16 cellular contexts compared by ENCODE assay signal in genomic region chrX:155819525-155819924, GRCh38.
DNase-seq lines count a peak whose midpoint lies in the region; ATAC-seq, FAIRE-seq and TF ChIP-seq lines count a peak whose summit lies in the region.
"Had no signal": no experiment of that assay in that cellular context is flagged by ENCODE, and none has a peak within 500 bp of the region (broad histone marks: within the 10 kb centered on the region; RNA-seq: fewer than 3 reads in every experiment).

No MANE protein-coding gene starts in this region.

- ATAC-seq in left lung (peak; percentile 54), GM18870 (IDR thresholded peaks at IDR 0.05; ENCODE audit: unreplicated experiment) (no peak), GM21737 (IDR thresholded peaks at IDR 0.05; ENCODE audit: unreplicated experiment) (no peak)
- no peak for ATAC-seq in stimulated activated naive CD8-positive, alpha-beta T cell treated with anti-CD3 and anti-CD28 coated beads, Interleukin-15, amount 100 ng/mL, for 72 hours

- intact Hi-C loops in left lung (cut with DNase I): no loop called here

- FAIRE-seq in bronchial epithelial cell (lab: Jason Lieb, UNC): no peak
- FAIRE-seq: astrocyte, RCC 7860 had no signal

- H3K4me1 Mint-ChIP-seq in stimulated activated naive CD8-positive, alpha-beta T cell treated with anti-CD3 and anti-CD28 coated beads, Interleukin-15, amount 100 ng/mL, for 72 hours: no peaks in the 10 kb centered on the region
- H3K4me1 Mint-ChIP-seq: central memory CD8-positive, alpha-beta T cell; nephron progenitor cell had no signal

- DNase-seq in EH (ENCODE audit: low read depth) (peak; percentile 1), H4 (ENCODE audit: low spot score) (peak; percentile 4), bronchial epithelial cell (ENCODE audit: low read depth) (peak; percentile 31), left lung (no peak)
- DNase-seq in stimulated activated naive CD8-positive, alpha-beta T cell treated with anti-CD3 and anti-CD28 coated beads, Interleukin-15, amount 100 ng/mL, for 72 hours: no peak
- DNase-seq: activated naive CD8-positive, alpha-beta T cell treated with anti-CD3 and anti-CD28 coated beads, Interleukin-2, amount 10 ng/mL, durations not matched to agents 7 days and 5 days; esophagus squamous epithelium had no signal

- H3K4me1 ChIP-seq in left lung: no peaks in the 10 kb centered on the region
- H3K4me1 ChIP-seq: esophagus squamous epithelium, transverse colon had no signal

- H3K27me3 Mint-ChIP-seq in stimulated activated naive CD8-positive, alpha-beta T cell treated with anti-CD3 and anti-CD28 coated beads, Interleukin-15, amount 100 ng/mL, for 72 hours: peaks cover 30% of the 10 kb centered on the region

- peaks cover 0 to 5% of the 10 kb centered on the region in 2 donors for H3K9me3 ChIP-seq in left lung

- no peak overlapping the region for H3K27ac Mint-ChIP-seq in stimulated activated naive CD8-positive, alpha-beta T cell treated with anti-CD3 and anti-CD28 coated beads, Interleukin-15, amount 100 ng/mL, for 72 hours
- H3K27ac Mint-ChIP-seq: activated CD4-positive, alpha-beta T cell treated with anti-CD3 and anti-CD28 coated beads, Interleukin-2, amount 10 ng/mL, durations not matched to agents 7 days and 5 days; activated naive CD8-positive, alpha-beta T cell treated with anti-CD3 and anti-CD28 coated beads, Interleukin-2, amount 10 ng/mL, durations not matched to agents 7 days and 5 days; nephron progenitor cell had no signal

- peaks cover 7 to 16% of the 10 kb centered on the region in 2 donors for H3K9me3 Mint-ChIP-seq in stimulated activated naive CD8-positive, alpha-beta T cell treated with anti-CD3 and anti-CD28 coated beads, Interleukin-15, amount 100 ng/mL, for 72 hours
- H3K9me3 Mint-ChIP-seq: activated CD4-positive, alpha-beta T cell treated with anti-CD3 and anti-CD28 coated beads, Interleukin-2, amount 10 ng/mL, durations not matched to agents 7 days and 5 days; activated naive CD8-positive, alpha-beta T cell treated with anti-CD3 and anti-CD28 coated beads, Interleukin-2, amount 10 ng/mL, durations not matched to agents 7 days and 5 days had no signal

- H3K4me3 Mint-ChIP-seq in stimulated activated naive CD8-positive, alpha-beta T cell treated with anti-CD3 and anti-CD28 coated beads, Interleukin-15, amount 100 ng/mL, for 72 hours: no peak overlapping the region
- H3K4me3 Mint-ChIP-seq: activated CD4-positive, alpha-beta T cell treated with anti-CD3 and anti-CD28 coated beads, Interleukin-2, amount 10 ng/mL, durations not matched to agents 7 days and 5 days; activated naive CD8-positive, alpha-beta T cell treated with anti-CD3 and anti-CD28 coated beads, Interleukin-2, amount 10 ng/mL, durations not matched to agents 7 days and 5 days; central memory CD8-positive, alpha-beta T cell; nephron progenitor cell had no signal

- H3K4me3 ChIP-seq in bronchial epithelial cell (ENCODE audit: low read depth, low read length): no peak overlapping the region
- H3K4me3 ChIP-seq in left lung: no peak overlapping the region
- H3K4me3 ChIP-seq: esophagus squamous epithelium, hepatocyte, transverse colon had no signal

- no peak for TF ChIP-seq CTCF in bronchial epithelial cell (IDR thresholded peaks at IDR 0.05; ENCODE audit: insufficient read depth, low read length, severe bottlenecking)
- no peak for TF ChIP-seq CTCF in left lung (IDR thresholded peaks at IDR 0.05)

- H3K27ac ChIP-seq in left lung: no peak overlapping the region
- H3K27ac ChIP-seq: esophagus squamous epithelium, hepatocyte, transverse colon had no signal

- H3K27me3 ChIP-seq in bronchial epithelial cell (ENCODE audit: control insufficient read depth, insufficient read depth, low read length) (no peaks in the 10 kb centered on the region), left lung (no peaks in the 10 kb centered on the region)
- H3K27me3 ChIP-seq: esophagus squamous epithelium, hepatocyte, transverse colon had no signal

- H3K36me3 ChIP-seq in bronchial epithelial cell (ENCODE audit: control insufficient read depth, insufficient read depth, low read length) (no peaks in the 10 kb centered on the region), left lung (no peaks in the 10 kb centered on the region)
- H3K36me3 ChIP-seq: esophagus squamous epithelium, transverse colon had no signal

Comparison
In these comparisons a context has a peak if more than half of its experiments do, and no peak if none do; other contexts are left out.
1. DNase-seq: peak in EH (single experiment), H4 (single experiment) and bronchial epithelial cell (single experiment); none in left lung (0 of 2) and stimulated activated naive CD8-positive, alpha-beta T cell treated with anti-CD3 and anti-CD28 coated beads, Interleukin-15, amount 100 ng/mL, for 72 hours (0 of 2).